In the genomic region with DNA sequence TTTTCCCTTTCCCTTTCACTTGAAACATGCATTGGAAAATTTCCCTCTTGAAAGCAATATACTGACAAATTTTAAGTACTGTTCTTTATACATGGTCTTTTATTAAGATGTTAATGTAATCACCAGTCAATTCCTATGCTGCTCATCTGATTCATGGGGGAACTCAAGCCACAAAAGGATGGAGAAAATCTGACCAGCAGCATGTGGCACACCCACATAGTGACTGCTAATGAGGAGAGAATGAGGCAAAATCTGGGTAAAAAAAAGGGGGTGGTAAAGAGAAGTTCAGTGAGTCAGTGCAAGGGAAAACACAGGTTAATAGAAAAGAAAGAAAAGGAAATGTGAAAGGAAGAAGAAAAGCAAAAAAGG, we compare ENCODE assay signal across 9 cellular contexts. TPM values are rescaled to one million over a fixed set of nuclear protein-coding genes. Genes with fewer than 3 reads are reported as not detected.
DNase-seq lines count a peak whose midpoint lies in the region; ATAC-seq and TF ChIP-seq lines count a peak whose summit lies in the region.
"Had no signal": no experiment of that assay in that cellular context is flagged by ENCODE, and none has a peak within 500 bp of the region (broad histone marks: within the 10 kb centered on the region; RNA-seq: fewer than 3 reads in every experiment).

No MANE protein-coding gene starts in this region.

- peaks cover 59 to 80% (median 78%) of the 10 kb centered on the region in 3 donors for H3K4me1 Mint-ChIP-seq in CD8-positive, alpha-beta memory T cell
- H3K4me1 Mint-ChIP-seq in IgD-negative memory B cell (peaks cover 39 to 47% (median 39%) of the 10 kb centered on the region in 3 donors), WTC11 (peaks cover 32% of the 10 kb centered on the region)

- no peak for DNase-seq in CD8-positive, alpha-beta memory T cell
- no peak for DNase-seq in effector memory CD4-positive, alpha-beta T cell
- no peak for DNase-seq in NCI-H2107 treated with DMSO at 0.1 percent for 48 hours (lab: John Stamatoyannopoulos, UW; ENCODE audit: unreplicated experiment)
- DNase-seq in mucosa of gallbladder (ENCODE audit: low spot score), result no peak
- no peak for DNase-seq in WTC11 (ENCODE audit: low spot score)
- DNase-seq: GOT3 had no signal

- H3K27me3 Mint-ChIP-seq in CD8-positive, alpha-beta memory T cell, result peaks cover 0 to 3% of the 10 kb centered on the region in 2 donors
- H3K27me3 Mint-ChIP-seq in IgD-negative memory B cell, result no peaks in the 10 kb centered on the region
- H3K27me3 Mint-ChIP-seq in WTC11 (ENCODE audit: low read depth), result no peaks in the 10 kb centered on the region

- H3K27ac ChIP-seq in CD8-positive, alpha-beta memory T cell (ENCODE audit: low read depth, low read length), result peak overlapping the region; percentile 49
- H3K27ac ChIP-seq in effector memory CD4-positive, alpha-beta T cell (ENCODE audit: insufficient read depth, low read length, poor library complexity, severe bottlenecking), result peak overlapping the region; percentile 84
- peak overlapping the region; percentile 48 for H3K27ac ChIP-seq in skeletal muscle tissue (ENCODE audit: low read depth, low read length)

- no peaks in the 10 kb centered on the region for H3K27me3 ChIP-seq in CD8-positive, alpha-beta memory T cell (ENCODE audit: insufficient read depth, low read length, poor library complexity, severe bottlenecking)
- no peaks in the 10 kb centered on the region for H3K27me3 ChIP-seq in effector memory CD4-positive, alpha-beta T cell (replicated peaks; ENCODE audit: control insufficient read depth, insufficient read depth, low read length, poor library complexity, severe bottlenecking)
- H3K27me3 ChIP-seq in skeletal muscle tissue (ENCODE audit: control insufficient read depth in 3 of 3, insufficient read depth in 3 of 3, low read length in 3 of 3), result no peaks in the 10 kb centered on the region

- H3K4me3 Mint-ChIP-seq in CD8-positive, alpha-beta memory T cell, result peak overlapping the region; percentile 5 to 76 (median 66)
- peak overlapping the region in 3 of 4 donors; percentile 57 to 91 (median 66) for H3K4me3 Mint-ChIP-seq in IgD-negative memory B cell
- H3K4me3 Mint-ChIP-seq in WTC11, result no peak overlapping the region

- no peak for TF ChIP-seq CTCF in WTC11 (IDR thresholded peaks at IDR 0.05)

- H3K9me3 Mint-ChIP-seq in CD8-positive, alpha-beta memory T cell, result no peaks in the 10 kb centered on the region
- no peaks in the 10 kb centered on the region for H3K9me3 Mint-ChIP-seq in IgD-negative memory B cell
- H3K9me3 Mint-ChIP-seq in WTC11, result no peaks in the 10 kb centered on the region

- no peaks in the 10 kb centered on the region for H3K36me3 ChIP-seq in CD8-positive, alpha-beta memory T cell (ENCODE audit: insufficient read depth, low read length)
- H3K36me3 ChIP-seq in effector memory CD4-positive, alpha-beta T cell (ENCODE audit: control insufficient read depth, insufficient read depth, low read length), result no peaks in the 10 kb centered on the region
- no peaks in the 10 kb centered on the region for H3K36me3 ChIP-seq in skeletal muscle tissue (ENCODE audit: control insufficient read depth in 3 of 3, insufficient read depth in 3 of 3, low read length in 3 of 3)

- POLR2A ChIA-PET in CD8-positive, alpha-beta memory T cell (lab: Charles Lee), result interaction anchor here (1.7 kb wide), 1 partner anchor 29 kb away, joined by 6 read pairs; no protein-coding TSS in a partner anchor
- POLR2A ChIA-PET in WTC11 (lab: Charles Lee), result no interaction called here

- CTCF ChIA-PET in CD8-positive, alpha-beta memory T cell (lab: Charles Lee), result interaction anchor here (1.1 to 3.0 kb wide), 3 partner anchors 12 to 68 kb away, joined by 3 to 17 read pairs (median 4); a partner anchor contains a TSS
- CTCF ChIA-PET in WTC11 (lab: Charles Lee), result no interaction called here

- H3K4me1 ChIP-seq in CD8-positive, alpha-beta memory T cell (ENCODE audit: insufficient read depth, low read length), result peaks cover 74% of the 10 kb centered on the region
- peaks cover 67% of the 10 kb centered on the region for H3K4me1 ChIP-seq in effector memory CD4-positive, alpha-beta T cell (ENCODE audit: control insufficient read depth, insufficient read depth, low read length, poor library complexity, severe bottlenecking)
- H3K4me1 ChIP-seq in skeletal muscle tissue (ENCODE audit: control insufficient read depth in 3 of 3, insufficient read depth in 3 of 3, low read length in 3 of 3), result peaks cover 3 to 13% (median 10%) of the 10 kb centered on the region in 3 donors

- H3K9ac ChIP-seq in skeletal muscle tissue (ENCODE audit: low read depth in 1 of 3, low read length in 3 of 3), result no peak overlapping the region

- H3K36me3 Mint-ChIP-seq in CD8-positive, alpha-beta memory T cell, result peaks cover 0 to 23% (median 10%) of the 10 kb centered on the region in 3 donors
- H3K36me3 Mint-ChIP-seq in IgD-negative memory B cell, result peaks cover 11% of the 10 kb centered on the region
- no peaks in the 10 kb centered on the region for H3K36me3 Mint-ChIP-seq in WTC11

- ATAC-seq in HG02884 (IDR thresholded peaks at IDR 0.05; ENCODE audit: unreplicated experiment) (no peak), WTC11 (no peak)

- peak overlapping the region; percentile 56 for H3K4me3 ChIP-seq in CD8-positive, alpha-beta memory T cell (ENCODE audit: low read length)
- H3K4me3 ChIP-seq in effector memory CD4-positive, alpha-beta T cell (ENCODE audit: insufficient read depth, low read depth, low read length, poor library complexity, severe bottlenecking), result no peak overlapping the region
- no peak overlapping the region for H3K4me3 ChIP-seq in skeletal muscle tissue (ENCODE audit: low read length in 3 of 3)

- H3K9me3 ChIP-seq in CD8-positive, alpha-beta memory T cell (ENCODE audit: low read length), result no peaks in the 10 kb centered on the region
- H3K9me3 ChIP-seq in effector memory CD4-positive, alpha-beta T cell (ENCODE audit: control insufficient read depth, low read length), result no peaks in the 10 kb centered on the region
- no peaks in the 10 kb centered on the region for H3K9me3 ChIP-seq in skeletal muscle tissue (ENCODE audit: control insufficient read depth in 3 of 3, low read length in 3 of 3)

- peak overlapping the region; percentile 89 to 99 (median 94) for H3K27ac Mint-ChIP-seq in CD8-positive, alpha-beta memory T cell
- H3K27ac Mint-ChIP-seq in IgD-negative memory B cell, result peak overlapping the region; percentile 84 to 99 (median 90)
- no peak overlapping the region for H3K27ac Mint-ChIP-seq in WTC11

TF ChIP-seq in WTC11, 78 proteins besides CTCF, POLR2A, EP300 and RAD21:
- TF ChIP-seq, protein P1, sequence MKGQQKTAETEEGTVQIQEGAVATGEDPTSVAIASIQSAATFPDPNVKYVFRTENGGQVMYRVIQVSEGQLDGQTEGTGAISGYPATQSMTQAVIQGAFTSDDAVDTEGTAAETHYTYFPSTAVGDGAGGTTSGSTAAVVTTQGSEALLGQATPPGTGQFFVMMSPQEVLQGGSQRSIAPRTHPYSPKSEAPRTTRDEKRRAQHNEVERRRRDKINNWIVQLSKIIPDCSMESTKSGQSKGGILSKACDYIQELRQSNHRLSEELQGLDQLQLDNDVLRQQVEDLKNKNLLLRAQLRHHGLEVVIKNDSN (CRISPR knock-in tag; IDR thresholded peaks at IDR 0.05), result no peak
- TF ChIP-seq JAZF1 (CRISPR knock-in tag; IDR thresholded peaks at IDR 0.05), result no peak
- TF ChIP-seq, protein P2, sequence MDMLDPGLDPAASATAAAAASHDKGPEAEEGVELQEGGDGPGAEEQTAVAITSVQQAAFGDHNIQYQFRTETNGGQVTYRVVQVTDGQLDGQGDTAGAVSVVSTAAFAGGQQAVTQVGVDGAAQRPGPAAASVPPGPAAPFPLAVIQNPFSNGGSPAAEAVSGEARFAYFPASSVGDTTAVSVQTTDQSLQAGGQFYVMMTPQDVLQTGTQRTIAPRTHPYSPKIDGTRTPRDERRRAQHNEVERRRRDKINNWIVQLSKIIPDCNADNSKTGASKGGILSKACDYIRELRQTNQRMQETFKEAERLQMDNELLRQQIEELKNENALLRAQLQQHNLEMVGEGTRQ (CRISPR knock-in tag; IDR thresholded peaks at IDR 0.05), result no peak
- no peak for TF ChIP-seq TEAD1 (CRISPR knock-in tag; IDR thresholded peaks at IDR 0.05)

RNA-seq across cellular contexts. Expression of a gene that starts 11.3 kb away (rescaled TPM):
- 10 to 100 TPM; 30.2 to 33.1 TPM for total RNA-seq in CD8-positive, alpha-beta memory T cell
- polyA plus RNA-seq in CD8-positive, alpha-beta memory T cell, result 43.6 TPM
- 28.9 TPM for polyA plus RNA-seq in IgD-negative memory B cell
- total RNA-seq in skeletal muscle tissue (2.1 TPM), mucosa of gallbladder (45.4 TPM), WTC11 (2021) (26.6 to 30.3 TPM (median 27.8 TPM) in 3 replicates)
